Comparison of ENCODE assay signal across 8 cellular contexts in the genomic region with DNA sequence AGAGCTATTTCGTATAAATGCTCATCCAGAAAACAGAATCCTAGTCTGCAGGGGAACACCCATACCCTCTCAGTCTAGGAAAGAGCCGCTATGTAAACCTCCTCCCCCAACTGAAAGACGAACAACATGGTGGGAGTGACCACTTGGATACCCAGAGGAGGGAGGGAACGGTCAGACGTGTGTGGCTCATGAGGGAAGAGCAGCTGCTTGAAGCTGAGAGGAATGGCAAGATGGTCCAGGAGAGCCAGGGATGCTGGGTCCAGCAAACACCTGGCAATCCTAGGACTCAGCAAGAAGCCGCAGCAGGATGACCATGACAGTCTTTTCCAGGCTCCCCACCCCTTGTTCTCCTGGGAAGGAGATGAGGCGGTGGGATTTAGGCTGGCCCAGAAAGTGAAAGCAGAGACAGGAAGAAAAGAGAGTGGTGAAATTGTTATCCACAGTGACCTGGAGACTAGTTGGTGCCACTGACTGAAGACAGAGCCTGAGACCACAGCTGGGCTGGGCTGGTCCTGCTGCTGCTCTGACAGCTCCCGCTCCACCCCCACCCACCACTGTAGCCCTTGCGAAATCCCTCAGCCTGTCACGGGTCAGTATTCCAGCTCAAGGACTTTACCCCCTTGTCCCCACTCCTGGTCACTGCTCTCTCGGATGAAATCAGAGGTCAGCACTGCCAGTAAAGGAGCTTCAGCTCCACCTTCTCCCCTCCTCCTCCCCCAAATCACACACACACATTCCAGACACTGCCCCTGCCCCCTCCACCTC. TPM values are rescaled to one million over a fixed set of nuclear protein-coding genes. Genes with fewer than 3 reads are reported as not detected.
DNase-seq lines count a peak whose midpoint lies in the region; ATAC-seq and TF ChIP-seq lines count a peak whose summit lies in the region.

No MANE protein-coding gene starts in this region.

- H3K27me3 ChIP-seq in dorsolateral prefrontal cortex (no peaks in the 10 kb centered on the region), aorta (ENCODE audit: control insufficient read depth in 1 of 2, insufficient read depth in 2 of 2, low read length in 1 of 2) (no peaks in the 10 kb centered on the region)

- TF ChIP-seq CTCF in AG04449 (IDR thresholded peaks at IDR 0.05; ENCODE audit: insufficient read depth, low read length, missing control alignments) (no peak), LNCaP clone FGC (IDR thresholded peaks at IDR 0.05; ENCODE audit: control insufficient read depth, extremely low read depth, insufficient read depth) (no peak), dorsolateral prefrontal cortex (IDR thresholded peaks at IDR 0.05 in 54 of 56, conservative IDR thresholded peaks at IDR 0.05 in 2 of 56; ENCODE audit: low read depth in 1 of 56, partially characterized antibody in 56 of 56) (no peak)

- no peaks in the 10 kb centered on the region for H3K4me1 ChIP-seq in aorta (ENCODE audit: control insufficient read depth in 1 of 2, insufficient read depth in 2 of 2, low read length in 2 of 2)

- no peaks in the 10 kb centered on the region for H3K9me3 ChIP-seq in aorta (ENCODE audit: control insufficient read depth, low read length)

- H3K36me3 ChIP-seq in aorta (ENCODE audit: control insufficient read depth in 1 of 2, insufficient read depth in 2 of 2, low read length in 1 of 2): peaks cover 7 to 10% of the 10 kb centered on the region in 2 donors

- intact Hi-C loops in dorsolateral prefrontal cortex (cut with DNase I) (loop anchor here (2.0 to 5.0 kb wide), 2 partner anchors 32 to 44 kb away; a partner anchor contains a TSS), aorta (cut with DNase I) (loop anchor here in 1 of 2 donors (5.0 to 10.0 kb wide), 2 partner anchors 36 to 406 kb away; a partner anchor contains a TSS)

- H3K4me3 ChIP-seq in AG04449 (ENCODE audit: low read depth, low read length): peak overlapping the region; percentile 13; the same call in 1 of the 2 replicates
- H3K4me3 ChIP-seq in LNCaP clone FGC (ENCODE audit: low read depth, low read length): peak overlapping the region; percentile 84
- peak overlapping the region in 27 of 59 donors; percentile 0 to 92 (median 25) for H3K4me3 ChIP-seq in dorsolateral prefrontal cortex
- no peak overlapping the region for H3K4me3 ChIP-seq in aorta (ENCODE audit: low read length in 2 of 2)

- CTCF ChIA-PET in AG04449 (lab: Yijun Ruan, JAX): interaction anchor here (1.4 to 4.2 kb wide), 4 partner anchors 9 to 49 kb away, joined by 3 to 35 read pairs (median 12); a partner anchor contains a TSS

- peak; percentile 71 for ATAC-seq in aorta (ENCODE audit: low FRiP score)
- no peak for ATAC-seq in GM21786 (IDR thresholded peaks at IDR 0.05; ENCODE audit: unreplicated experiment)
- ATAC-seq in HG03108 (IDR thresholded peaks at IDR 0.05; ENCODE audit: unreplicated experiment): no peak
- ATAC-seq in HG02763 (IDR thresholded peaks at IDR 0.05; ENCODE audit: unreplicated experiment): no peak

- WGBS in aorta, 2 donors: 35 to 36% methylated on average over 11 of the region's 11 CpGs

- H3K27ac ChIP-seq in dorsolateral prefrontal cortex (peak overlapping the region in 58 of 59 donors; percentile 21 to 99 (median 96)), aorta (ENCODE audit: low read depth in 1 of 2, low read length in 2 of 2) (peak overlapping the region in 1 of 2 donors; percentile 59)

- DNase-seq in AG04449 (ENCODE audit: low read depth, low spot score) (no peak), LNCaP clone FGC (ENCODE audit: low read depth) (no peak), dorsolateral prefrontal cortex (peak in 6 of 10 donors; percentile 31 to 68 (median 44)), mucosa of gallbladder (ENCODE audit: low spot score) (peak; percentile 92), aorta (peak; percentile 86 to 88)

- POLR2A ChIA-PET in AG04449 (lab: Yijun Ruan, JAX): interaction anchor here (1.0 kb wide), 1 partner anchor 9 kb away, joined by 3 read pairs; no protein-coding TSS in a partner anchor

RNA-seq across cellular contexts. Expression of a gene that starts 3.6 kb away (rescaled TPM):
- total RNA-seq in dorsolateral prefrontal cortex: 100 to 1,000 TPM in 82 of 120 experiments, 10 to 100 TPM in 38; 57.6 to 381 (median 121) TPM
- 350 TPM for total RNA-seq in mucosa of gallbladder
- total RNA-seq in aorta: 100 to 1,000 TPM; 140 to 141 TPM
- polyA plus RNA-seq in aorta: 100 to 1,000 TPM; 106 to 133 TPM

RNA-seq across cellular contexts. Expression of a gene that starts 11.1 kb away (rescaled TPM):
- 1 to 10 TPM in 7 of 120 experiments, under 1 TPM in 36, not detected in 77; 0.21 to 2.1 (median 0.41) TPM for total RNA-seq in dorsolateral prefrontal cortex
- 25.1 TPM for total RNA-seq in mucosa of gallbladder
- total RNA-seq in aorta: not detected
- under 1 TPM in 1 of 2 donors, not detected in 1; 0.15 TPM for polyA plus RNA-seq in aorta

RNA-seq across cellular contexts. Expression of a gene that starts 35.7 kb away (rescaled TPM):
- total RNA-seq in dorsolateral prefrontal cortex: 10 to 100 TPM; 12.0 to 93.6 (median 37.4) TPM
- total RNA-seq in mucosa of gallbladder: 60.1 TPM
- 10 to 100 TPM; 20.1 to 26.0 TPM for total RNA-seq in aorta
- 10 to 100 TPM in 1 of 2 donors, 1 to 10 TPM in 1; 8.9 to 17.7 TPM for polyA plus RNA-seq in aorta

RNA-seq across cellular contexts. Expression of a gene that starts 37.2 kb away (rescaled TPM):
- total RNA-seq in dorsolateral prefrontal cortex: 10 to 100 TPM; 12.4 to 27.8 (median 20.6) TPM
- total RNA-seq in mucosa of gallbladder: 21.6 TPM
- total RNA-seq in aorta: 10 to 100 TPM; 14.8 TPM
- 10 to 100 TPM; 10.5 to 16.8 TPM for polyA plus RNA-seq in aorta

RNA-seq across cellular contexts. Expression of a gene that starts 44.8 kb away (rescaled TPM):
- 10 to 100 TPM; 29.7 to 62.6 (median 42.4) TPM for total RNA-seq in dorsolateral prefrontal cortex
- 42.6 TPM for total RNA-seq in mucosa of gallbladder
- total RNA-seq in aorta: 10 to 100 TPM; 33.5 to 56.2 TPM
- 10 to 100 TPM; 14.9 to 27.5 TPM for polyA plus RNA-seq in aorta

Comparison
In these comparisons a context has a peak if more than half of its experiments do, and no peak if none do; other contexts are left out.
1. DNase-seq: peak in dorsolateral prefrontal cortex (6 of 10), mucosa of gallbladder (single experiment) and aorta (2 of 2); none in AG04449 (single experiment) and LNCaP clone FGC (single experiment).
2. H3K4me3 ChIP-seq: peak in AG04449 (single experiment) and LNCaP clone FGC (single experiment); none in aorta (0 of 2).